12 cellular contexts compared by ENCODE assay signal in genomic region chr2:181114021-181114420, GRCh38.
DNase-seq lines count a peak whose midpoint lies in the region; ATAC-seq, FAIRE-seq and TF ChIP-seq lines count a peak whose summit lies in the region.
"Had no signal": no experiment of that assay in that cellular context is flagged by ENCODE, and none has a peak within 500 bp of the region (broad histone marks: within the 10 kb centered on the region; RNA-seq: fewer than 3 reads in every experiment).

No MANE protein-coding gene starts in this region.

- no peak overlapping the region for H3K9ac ChIP-seq in HepG2 (ENCODE audit: insufficient read depth, low read depth, low read length)
- H3K9ac ChIP-seq: BLaER1 treated with 17β-estradiol and CSF1 and Interleukin-3, amounts not matched to agents 10 nM and 100 nM; KMS-11 had no signal

- H3K9me3 ChIP-seq in HepG2 (ENCODE audit: low read length) (no peaks in the 10 kb centered on the region), right lobe of liver (no peaks in the 10 kb centered on the region)
- H3K9me3 ChIP-seq: BLaER1 treated with 17β-estradiol and CSF1 and Interleukin-3, amounts not matched to agents 10 nM and 100 nM had no signal

- H3K27ac ChIP-seq in HepG2 (ENCODE audit: extremely low read length, insufficient read depth, low read length) (no peak overlapping the region), right lobe of liver (no peak overlapping the region)
- H3K27ac ChIP-seq: BLaER1 treated with 17β-estradiol and CSF1 and Interleukin-3, amounts not matched to agents 10 nM and 100 nM; KMS-11 had no signal

- POLR2A ChIA-PET in HepG2 (lab: Yijun Ruan, JAX) = no interaction called here

- H3K36me3 ChIP-seq in HepG2 (replicated peaks in 1 of 2; ENCODE audit: control insufficient read depth in 1 of 2, insufficient read depth in 2 of 2, low read length in 2 of 2) (no peaks in the 10 kb centered on the region), right lobe of liver (no peaks in the 10 kb centered on the region)
- H3K36me3 ChIP-seq: BLaER1 treated with 17β-estradiol and CSF1 and Interleukin-3, amounts not matched to agents 10 nM and 100 nM had no signal

- H3K4me2 ChIP-seq in HepG2 (ENCODE audit: low read depth, low read length) = no peak overlapping the region
- H3K4me2 ChIP-seq: BLaER1 treated with 17β-estradiol and CSF1 and Interleukin-3, amounts not matched to agents 10 nM and 100 nM; KMS-11 had no signal

- peak; percentile 4 for DNase-seq in HepG2 (ENCODE audit: low spot score)
- no peak for DNase-seq in right lobe of liver
- DNase-seq in GM19239 (ENCODE audit: insufficient read length, low spot score) = no peak
- DNase-seq in epithelial cell of esophagus (ENCODE audit: low read depth) = peak; percentile 81
- DNase-seq in SK-N-DZ (ENCODE audit: low spot score) = no peak
- DNase-seq in GM19238 (ENCODE audit: insufficient read length, low spot score) = no peak
- DNase-seq: CD8-positive, alpha-beta T cell; COR-L47; GOT3; H9 had no signal

- TF ChIP-seq EP300 in HepG2 (IDR thresholded peaks at IDR 0.05; ENCODE audit: low read depth in 2 of 2, low read length in 2 of 2) = no peak
- TF ChIP-seq EP300 in HepG2 (CRISPR knock-in tag; IDR thresholded peaks at IDR 0.05; ENCODE audit: borderline replicate concordance) = no peak

- TF ChIP-seq CTCF in HepG2 (CRISPR knock-in tag; IDR thresholded peaks at IDR 0.05) (no peak), right lobe of liver (IDR thresholded peaks at IDR 0.05) (no peak), epithelial cell of esophagus (IDR thresholded peaks at IDR 0.05; ENCODE audit: insufficient read depth, low read depth, low read length, missing control alignments) (no peak)

- no peak for TF ChIP-seq RAD21 in HepG2 (CRISPR knock-in tag; IDR thresholded peaks at IDR 0.05)

- no peak for FAIRE-seq in HepG2 (lab: Jason Lieb, UNC)
- peak; percentile 54 for FAIRE-seq in GM19239 (lab: Jason Lieb, UNC)

- no peak for ATAC-seq in HepG2
- no peak for ATAC-seq in right lobe of liver
- ATAC-seq: CD8-positive, alpha-beta T cell had no signal

- no peaks in the 10 kb centered on the region for H4K20me1 ChIP-seq in HepG2 (ENCODE audit: insufficient read depth, low read length)
- H4K20me1 ChIP-seq: BLaER1 treated with 17β-estradiol and CSF1 and Interleukin-3, amounts not matched to agents 10 nM and 100 nM had no signal

- in situ Hi-C loops in HepG2 (cut with HindIII; ENCODE audit: extremely low pct_ligation_motif_present, low pct_unique_long_range_greater_than_20kb) = no loop called here

- H3K4me3 ChIP-seq in HepG2 (replicated peaks in 1 of 3; ENCODE audit: insufficient read depth in 1 of 3, low read depth in 2 of 3, low read length in 3 of 3) (no peak overlapping the region), right lobe of liver (no peak overlapping the region), epithelial cell of esophagus (ENCODE audit: low read length) (no peak overlapping the region)
- H3K4me3 ChIP-seq: BLaER1 treated with 17β-estradiol and CSF1 and Interleukin-3, amounts not matched to agents 10 nM and 100 nM had no signal

- intact Hi-C loops in HepG2 (cut with micrococcal nuclease; ENCODE audit: unreplicated experiment) (no loop called here), right lobe of liver (cut with DNase I) (no loop called here)

- CTCF ChIA-PET in HepG2 (lab: Yijun Ruan, JAX; ENCODE audit: low intra/inter-chr PET ratio, low total read pairs) = no interaction called here

- no TSS peak for BruUV-seq in HepG2 (replicated peaks; lab: Mats Ljungman, UMichigan)

- no peaks in the 10 kb centered on the region for H3K79me2 ChIP-seq in HepG2 (ENCODE audit: insufficient read depth, low read length)

- 25% methylated on average over 4 of the region's 4 CpGs for WGBS in HepG2 (ENCODE audit: low lambda C conversion rate)
- WGBS in right lobe of liver (ENCODE audit: insufficient coverage, low coverage, low lambda C conversion rate, missing lambda C conversion rate) = 78% methylated on average over 4 of the region's 4 CpGs

- TF ChIP-seq POLR2A in HepG2 (IDR thresholded peaks at IDR 0.05; ENCODE audit: insufficient read depth in 1 of 2, low read depth in 2 of 2, low read length in 2 of 2) = no peak
- TF ChIP-seq POLR2A in right lobe of liver (IDR thresholded peaks at IDR 0.05) = no peak

- H3K27me3 ChIP-seq in HepG2 (ENCODE audit: control insufficient read depth in 1 of 2, insufficient read depth in 2 of 2, low read length in 2 of 2) = no peaks in the 10 kb centered on the region
- no peaks in the 10 kb centered on the region for H3K27me3 ChIP-seq in right lobe of liver
- H3K27me3 ChIP-seq: BLaER1 treated with 17β-estradiol and CSF1 and Interleukin-3, amounts not matched to agents 10 nM and 100 nM had no signal

- no peaks in the 10 kb centered on the region for H3K4me1 ChIP-seq in HepG2 (ENCODE audit: insufficient read depth, low read length)
- no peaks in the 10 kb centered on the region for H3K4me1 ChIP-seq in right lobe of liver
- H3K4me1 ChIP-seq: BLaER1 treated with 17β-estradiol and CSF1 and Interleukin-3, amounts not matched to agents 10 nM and 100 nM had no signal

- no peak overlapping the region for H2AFZ ChIP-seq in HepG2 (ENCODE audit: low read length)

TF ChIP-seq in HepG2, 621 proteins besides CTCF, POLR2A, EP300 and RAD21:
- TF ChIP-seq ZNF362 (CRISPR knock-in tag; IDR thresholded peaks at IDR 0.05; ENCODE audit: borderline replicate concordance) = 0 out of 2 replicates have a peak, but pooled peaks have one; percentile 24
- no peak for TF ChIP-seq TRIM24 (CRISPR knock-in tag; IDR thresholded peaks at IDR 0.05)
- TF ChIP-seq E2F5 (CRISPR knock-in tag; conservative IDR thresholded peaks at IDR 0.05) = no peak

Comparison
In these comparisons a context has a peak if more than half of its experiments do, and no peak if none do; other contexts are left out.
1. DNase-seq: peak in HepG2 (single experiment) and epithelial cell of esophagus (single experiment); none in right lobe of liver (0 of 3), GM19239 (single experiment), SK-N-DZ (single experiment) and GM19238 (single experiment).